In genomic region chr7:44448456-44448855, GRCh38 we compare ENCODE assay signal across 23 cellular contexts. TPM values are rescaled to one million over a fixed set of nuclear protein-coding genes. Genes with fewer than 3 reads are reported as not detected.
DNase-seq lines count a peak whose midpoint lies in the region; ATAC-seq lines count a peak whose summit lies in the region.
"Had no signal": no experiment of that assay in that cellular context is flagged by ENCODE, and none has a peak within 500 bp of the region (broad histone marks: within the 10 kb centered on the region; RNA-seq: fewer than 3 reads in every experiment).

No MANE protein-coding gene starts in this region.

- DNase-seq in activated naive CD4-positive, alpha-beta T cell treated with anti-CD3 and anti-CD28 coated beads, Interleukin-2, amount 10 ng/mL, durations not matched to agents 7 days and 5 days = no peak
- no peak for DNase-seq in activated naive CD4-positive, alpha-beta T cell (lab: John Stamatoyannopoulos, UW)
- DNase-seq in T-helper 17 cell (no peak), kidney glomerular epithelial cell (lab: John Stamatoyannopoulos, UW) (peak; percentile 22), iPS-NIHi11 (ENCODE audit: low spot score) (no peak)
- DNase-seq in CD4-positive, alpha-beta memory T cell = no peak
- DNase-seq: activated CD4-positive, alpha-beta T cell treated with anti-CD3 and anti-CD28 coated beads for 4 hours; activated effector memory CD4-positive, alpha-beta T cell treated with anti-CD3 and anti-CD28 coated beads, Interleukin-2, amount 50 U/mL, for 16 hours; kidney; NCI-H1092; NCI-H2029; NCI-H2227 treated with DMSO at 0.1 percent for 48 hours; stimulated activated CD4-positive, alpha-beta T cell treated with anti-CD3 and anti-CD28 coated beads, Interleukin-2, amount 100 ng/mL, for 24 hours; T-helper 2 cell; testis had no signal

- no peaks in the 10 kb centered on the region for H3K27me3 Mint-ChIP-seq in activated naive CD4-positive, alpha-beta T cell treated with anti-CD3 and anti-CD28 coated beads, Interleukin-2, amount 10 ng/mL, durations not matched to agents 7 days and 5 days
- H3K27me3 Mint-ChIP-seq in T-helper 17 cell = no peaks in the 10 kb centered on the region
- H3K27me3 Mint-ChIP-seq in stimulated activated memory B cell treated with anti-CD40 and anti-IgM and Interleukin-4, amounts not matched to agents 10 μg/mL and 1 μg/mL and 100 μg/mL, for 72 hours = no peaks in the 10 kb centered on the region
- H3K27me3 Mint-ChIP-seq in CD4-positive, alpha-beta memory T cell = no peaks in the 10 kb centered on the region

- CTCF ChIA-PET in activated naive CD4-positive, alpha-beta T cell treated with anti-CD3 and anti-CD28 coated beads, Interleukin-2, amount 10 ng/mL, durations not matched to agents 7 days and 5 days (lab: Charles Lee) = interaction anchor here (1.1 kb wide), 1 partner anchor 207 kb away, joined by 3 read pairs; no protein-coding TSS in a partner anchor
- CTCF ChIA-PET in CD4-positive, alpha-beta memory T cell (lab: Charles Lee; ENCODE audit: partially characterized antibody) = interaction anchor here (1.0 to 1.7 kb wide), 3 partner anchors 14 to 208 kb away, joined by 3 read pairs; no protein-coding TSS in a partner anchor

- peaks cover 27% of the 10 kb centered on the region for H3K4me1 ChIP-seq in CD4-positive, alpha-beta memory T cell (ENCODE audit: insufficient read depth, low read length)
- H3K4me1 ChIP-seq: testis had no signal

- peaks cover 14% of the 10 kb centered on the region for H3K4me1 Mint-ChIP-seq in activated naive CD4-positive, alpha-beta T cell treated with anti-CD3 and anti-CD28 coated beads, Interleukin-2, amount 10 ng/mL, durations not matched to agents 7 days and 5 days
- H3K4me1 Mint-ChIP-seq in T-helper 17 cell = peaks cover 31% of the 10 kb centered on the region
- H3K4me1 Mint-ChIP-seq in stimulated activated memory B cell treated with anti-CD40 and anti-IgM and Interleukin-4, amounts not matched to agents 10 μg/mL and 1 μg/mL and 100 μg/mL, for 72 hours = peaks cover 46% of the 10 kb centered on the region
- peaks cover 38 to 77% (median 55%) of the 10 kb centered on the region in 4 donors for H3K4me1 Mint-ChIP-seq in CD4-positive, alpha-beta memory T cell

- peak overlapping the region; percentile 3 for H3K27ac Mint-ChIP-seq in activated naive CD4-positive, alpha-beta T cell treated with anti-CD3 and anti-CD28 coated beads, Interleukin-2, amount 10 ng/mL, durations not matched to agents 7 days and 5 days
- H3K27ac Mint-ChIP-seq in T-helper 17 cell = peak overlapping the region; percentile 89
- peak overlapping the region; percentile 9 for H3K27ac Mint-ChIP-seq in stimulated activated memory B cell treated with anti-CD40 and anti-IgM and Interleukin-4, amounts not matched to agents 10 μg/mL and 1 μg/mL and 100 μg/mL, for 72 hours
- peak overlapping the region in 2 of 7 donors; percentile 47 to 64 for H3K27ac Mint-ChIP-seq in CD4-positive, alpha-beta memory T cell

- intact Hi-C loops in CD4-positive, alpha-beta memory T cell (cut with micrococcal nuclease) = no loop called here

- no peak for ATAC-seq in T-helper 17 cell
- no peak for ATAC-seq in stimulated activated memory B cell treated with anti-CD40 and anti-IgM and Interleukin-4, amounts not matched to agents 10 μg/mL and 1 μg/mL and 100 μg/mL, for 72 hours
- ATAC-seq in GM21717 (IDR thresholded peaks at IDR 0.05; ENCODE audit: unreplicated experiment) = no peak
- ATAC-seq: HepG2 had no signal

- no peaks in the 10 kb centered on the region for H3K9me3 ChIP-seq in T-helper 17 cell (ENCODE audit: control insufficient read depth, low read length, poor library complexity, severe bottlenecking)
- no peaks in the 10 kb centered on the region for H3K9me3 ChIP-seq in CD4-positive, alpha-beta memory T cell (ENCODE audit: control insufficient read depth in 1 of 2, low read length in 2 of 2)
- H3K9me3 ChIP-seq: testis, vagina had no signal

- H3K9me3 Mint-ChIP-seq in activated naive CD4-positive, alpha-beta T cell treated with anti-CD3 and anti-CD28 coated beads, Interleukin-2, amount 10 ng/mL, durations not matched to agents 7 days and 5 days = peaks cover 18% of the 10 kb centered on the region
- no peaks in the 10 kb centered on the region for H3K9me3 Mint-ChIP-seq in stimulated activated memory B cell treated with anti-CD40 and anti-IgM and Interleukin-4, amounts not matched to agents 10 μg/mL and 1 μg/mL and 100 μg/mL, for 72 hours
- peaks cover 0 to 2% (median 0%) of the 10 kb centered on the region in 8 donors for H3K9me3 Mint-ChIP-seq in CD4-positive, alpha-beta memory T cell

- H3K27ac ChIP-seq in CD4-positive, alpha-beta memory T cell (ENCODE audit: low read depth, low read length) = no peak overlapping the region
- H3K27ac ChIP-seq: coronary artery, HL-60, RWPE1, testis, vagina had no signal

- H3K36me3 Mint-ChIP-seq in activated naive CD4-positive, alpha-beta T cell treated with anti-CD3 and anti-CD28 coated beads, Interleukin-2, amount 10 ng/mL, durations not matched to agents 7 days and 5 days = peaks cover 60% of the 10 kb centered on the region
- peaks cover 21% of the 10 kb centered on the region for H3K36me3 Mint-ChIP-seq in T-helper 17 cell (ENCODE audit: low read depth)
- peaks cover 66% of the 10 kb centered on the region for H3K36me3 Mint-ChIP-seq in stimulated activated memory B cell treated with anti-CD40 and anti-IgM and Interleukin-4, amounts not matched to agents 10 μg/mL and 1 μg/mL and 100 μg/mL, for 72 hours
- H3K36me3 Mint-ChIP-seq in CD4-positive, alpha-beta memory T cell = peaks cover 52 to 71% of the 10 kb centered on the region in 2 donors

- H3K36me3 ChIP-seq in CD4-positive, alpha-beta memory T cell (ENCODE audit: insufficient read depth, low read length) = peaks cover 37% of the 10 kb centered on the region

- no peak overlapping the region for H3K4me3 Mint-ChIP-seq in activated naive CD4-positive, alpha-beta T cell treated with anti-CD3 and anti-CD28 coated beads, Interleukin-2, amount 10 ng/mL, durations not matched to agents 7 days and 5 days
- H3K4me3 Mint-ChIP-seq in T-helper 17 cell = no peak overlapping the region
- no peak overlapping the region for H3K4me3 Mint-ChIP-seq in stimulated activated memory B cell treated with anti-CD40 and anti-IgM and Interleukin-4, amounts not matched to agents 10 μg/mL and 1 μg/mL and 100 μg/mL, for 72 hours
- H3K4me3 Mint-ChIP-seq in CD4-positive, alpha-beta memory T cell = no peak overlapping the region

- H3K4me3 ChIP-seq in CD4-positive, alpha-beta memory T cell (ENCODE audit: low read length in 2 of 2) = no peak overlapping the region
- H3K4me3 ChIP-seq: coronary artery, skin epidermis, testis, vagina had no signal

- H3K27me3 ChIP-seq in CD4-positive, alpha-beta memory T cell (ENCODE audit: insufficient read depth, low read length) = no peaks in the 10 kb centered on the region
- H3K27me3 ChIP-seq: testis, vagina had no signal

- POLR2A ChIA-PET in CD4-positive, alpha-beta memory T cell (lab: Charles Lee; ENCODE audit: partially characterized antibody) = interaction anchor here (1.2 kb wide), 1 partner anchor 12 kb away, joined by 3 read pairs; no protein-coding TSS in a partner anchor

RNA-seq across cellular contexts. Expression of gene NUDCD3, which starts 42.0 kb away (rescaled TPM):
- 10 to 100 TPM; 61.4 to 69.2 TPM for total RNA-seq in T-helper 17 cell
- total RNA-seq in CD4-positive, alpha-beta memory T cell = 100 to 1,000 TPM; 100 to 108 TPM
- polyA plus RNA-seq in CD4-positive, alpha-beta memory T cell = 10 to 100 TPM; 55.2 to 61.8 TPM
